18 cellular contexts compared by ENCODE assay signal in the genomic region with DNA sequence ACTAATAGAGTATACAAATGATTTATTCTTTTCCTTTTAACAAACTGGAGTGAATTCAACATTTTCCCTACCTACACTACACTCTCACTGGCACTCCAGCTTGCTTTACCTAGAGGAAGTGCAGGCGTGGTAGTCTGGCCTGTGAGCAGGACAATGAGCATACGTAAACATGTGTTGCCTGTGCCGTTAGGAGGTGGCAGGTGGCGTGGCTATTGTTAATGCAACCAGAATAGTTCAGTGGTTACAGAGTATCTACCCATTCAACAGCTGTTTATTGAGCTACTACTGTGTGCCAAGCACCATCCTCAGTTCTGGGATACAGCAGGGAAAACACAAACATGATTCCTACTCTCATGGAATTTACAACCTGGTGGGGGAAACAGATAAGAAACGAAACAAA.
"Had no signal": no experiment of that assay in that cellular context is flagged by ENCODE, and none has a peak within 500 bp of the region (broad histone marks: within the 10 kb centered on the region; RNA-seq: fewer than 3 reads in every experiment).

No MANE protein-coding gene starts in this region.

- ATAC-seq: naive thymus-derived CD4-positive, alpha-beta T cell; natural killer cell treated with Interleukin-12 subunit alpha and Interleukin-12 subunit beta and Interleukin-15 and Interleukin-18, amount 100 ng/mL, for 72 hours; right cardiac atrium; sciatic nerve; stimulated activated effector memory CD8-positive, alpha-beta T cell treated with anti-CD3 and anti-CD28 coated beads, Interleukin-12 subunit alpha, Interleukin-12 subunit beta, amount 100 ng/mL, for 72 hours; stimulated activated naive CD8-positive, alpha-beta T cell treated with anti-CD3 and anti-CD28 coated beads, Interleukin-15, amount 100 ng/mL, for 72 hours had no signal

- H3K9me3 ChIP-seq: left ventricle myocardium inferior, ovary, spleen, tibial nerve, uterus had no signal

- H3K27me3 ChIP-seq: ovary, tibial nerve, uterus had no signal

- H3K4me3 ChIP-seq: left ventricle myocardium inferior, lung, ovary, spleen, tibial nerve, uterus had no signal

- H3K4me1 ChIP-seq: spleen, tibial nerve, uterus had no signal

- DNase-seq: islet precursor cell; left ventricle myocardium inferior; mesendoderm; naive thymus-derived CD4-positive, alpha-beta T cell; ovary; right cardiac atrium; small intestine; spleen; stimulated activated CD4-positive, alpha-beta T cell treated with anti-CD3 and anti-CD28 coated beads, Interleukin-4, amount 100 ng/mL, for 24 hours; stimulated activated naive CD4-positive, alpha-beta T cell; stimulated activated naive CD8-positive, alpha-beta T cell treated with anti-CD3 and anti-CD28 coated beads, Interleukin-15, amount 100 ng/mL, for 72 hours; substantia nigra; uterus had no signal

- H3K27ac ChIP-seq: left ventricle myocardium inferior, ovary, spleen, tibial nerve, uterus had no signal

- H3K36me3 ChIP-seq: left ventricle myocardium inferior, ovary, spleen, tibial nerve, uterus had no signal
